ENCODE assay signal across 8 cellular contexts in genomic region chr1:183842817-183843187, GRCh38. TPM values are rescaled to one million over a fixed set of nuclear protein-coding genes. Genes with fewer than 3 reads are reported as not detected.
DNase-seq lines count a peak whose midpoint lies in the region; ATAC-seq and TF ChIP-seq lines count a peak whose summit lies in the region.

No MANE protein-coding gene starts in this region.

- no peaks in the 10 kb centered on the region for H3K9me3 ChIP-seq in body of pancreas
- H3K9me3 ChIP-seq in stomach = no peaks in the 10 kb centered on the region
- no peaks in the 10 kb centered on the region for H3K9me3 ChIP-seq in WERI-Rb-1 (ENCODE audit: severe bottlenecking)

- H3K36me3 ChIP-seq in body of pancreas (replicated peaks in 1 of 2; ENCODE audit: insufficient read depth in 1 of 2, low read depth in 2 of 2) (no peaks in the 10 kb centered on the region), stomach (no peaks in the 10 kb centered on the region), WERI-Rb-1 (no peaks in the 10 kb centered on the region)

- ATAC-seq in HG03025 (IDR thresholded peaks at IDR 0.05; ENCODE audit: low FRiP score, unreplicated experiment) (peak; percentile 29), body of pancreas (no peak)

- H3K27me3 Mint-ChIP-seq in activated CD4-positive, alpha-beta T cell treated with anti-CD3 and anti-CD28 coated beads, Interleukin-2, amount 10 ng/mL, durations not matched to agents 24 days and 14 days = no peaks in the 10 kb centered on the region

- peak overlapping the region; percentile 65 for H3K4me3 Mint-ChIP-seq in activated CD4-positive, alpha-beta T cell treated with anti-CD3 and anti-CD28 coated beads, Interleukin-2, amount 10 ng/mL, durations not matched to agents 24 days and 14 days

- H3K27ac Mint-ChIP-seq in activated CD4-positive, alpha-beta T cell treated with anti-CD3 and anti-CD28 coated beads, Interleukin-2, amount 10 ng/mL, durations not matched to agents 24 days and 14 days = peak overlapping the region; percentile 93

- H3K9me3 Mint-ChIP-seq in activated CD4-positive, alpha-beta T cell treated with anti-CD3 and anti-CD28 coated beads, Interleukin-2, amount 10 ng/mL, durations not matched to agents 24 days and 14 days = peaks cover 10% of the 10 kb centered on the region

- H3K27me3 ChIP-seq in body of pancreas = no peaks in the 10 kb centered on the region
- no peaks in the 10 kb centered on the region for H3K27me3 ChIP-seq in stomach
- no peaks in the 10 kb centered on the region for H3K27me3 ChIP-seq in WERI-Rb-1 (ENCODE audit: insufficient read depth, low read depth, severe bottlenecking)

- no peak for TF ChIP-seq CTCF in body of pancreas (IDR thresholded peaks at IDR 0.05)
- TF ChIP-seq CTCF in stomach (IDR thresholded peaks at IDR 0.05) = no peak
- no peak for TF ChIP-seq CTCF in WERI-Rb-1 (IDR thresholded peaks at IDR 0.05; ENCODE audit: low read depth, low read length)
- TF ChIP-seq CTCF in foreskin fibroblast (IDR thresholded peaks at IDR 0.05; ENCODE audit: low read depth, low read length) = no peak

- H3K27ac ChIP-seq in body of pancreas (peak overlapping the region in 3 of 4 donors; percentile 39 to 77 (median 71)), stomach (peak overlapping the region in 4 of 5 donors; percentile 1 to 73 (median 66)), WERI-Rb-1 (no peak overlapping the region)

- H3K36me3 Mint-ChIP-seq in activated CD4-positive, alpha-beta T cell treated with anti-CD3 and anti-CD28 coated beads, Interleukin-2, amount 10 ng/mL, durations not matched to agents 24 days and 14 days (ENCODE audit: low read depth) = no peaks in the 10 kb centered on the region

- no peak for TF ChIP-seq POLR2A in body of pancreas (IDR thresholded peaks at IDR 0.05)
- TF ChIP-seq POLR2A in stomach (IDR thresholded peaks at IDR 0.05) = no peak

- TF ChIP-seq EP300 in stomach (IDR thresholded peaks at IDR 0.05) = no peak

- H3K4me1 ChIP-seq in body of pancreas (peaks cover 16% of the 10 kb centered on the region), stomach (peaks cover 0 to 35% (median 9%) of the 10 kb centered on the region in 4 donors)

- peaks cover 26% of the 10 kb centered on the region for H3K4me1 Mint-ChIP-seq in activated CD4-positive, alpha-beta T cell treated with anti-CD3 and anti-CD28 coated beads, Interleukin-2, amount 10 ng/mL, durations not matched to agents 24 days and 14 days

- WGBS in body of pancreas, 2 donors = 60 to 76% methylated on average over 1 of the region's 1 CpG
- WGBS in stomach, 5 donors = 58 to 85% (median 71%) methylated on average over 1 of the region's 1 CpG

- H3K4me3 ChIP-seq in body of pancreas (no peak overlapping the region), stomach (no peak overlapping the region), WERI-Rb-1 (ENCODE audit: low read depth, low read length) (no peak overlapping the region), foreskin fibroblast (ENCODE audit: low read depth in 1 of 2, low read length in 2 of 2) (peak overlapping the region in 1 of 2 donors; percentile 23)

- intact Hi-C loops in activated CD4-positive, alpha-beta T cell treated with anti-CD3 and anti-CD28 coated beads, Interleukin-2, amount 10 ng/mL, durations not matched to agents 24 days and 14 days (cut with micrococcal nuclease) = loop anchor here (1.0 to 5.0 kb wide), 5 partner anchors 36 to 318 kb away; partner anchors contain the start of gene RGL1
- intact Hi-C loops in body of pancreas (cut with DNase I) = no loop called here
- intact Hi-C loops in stomach (cut with DNase I; ENCODE audit: low total_unique reads) = no loop called here
- intact Hi-C loops in posterior vena cava (cut with DNase I) = no loop called here

- no peak for DNase-seq in activated CD4-positive, alpha-beta T cell treated with anti-CD3 and anti-CD28 coated beads, Interleukin-2, amount 10 ng/mL, durations not matched to agents 24 days and 14 days
- no peak for DNase-seq in activated CD4-positive, alpha-beta T cell treated with anti-CD3 and anti-CD28 coated beads, Interleukin-2, amount 50 U/mL, for 48 hours
- DNase-seq in body of pancreas = no peak
- DNase-seq in stomach = no peak
- no peak for DNase-seq in WERI-Rb-1
- no peak for DNase-seq in foreskin fibroblast
- DNase-seq in posterior vena cava (ENCODE audit: low spot score) = no peak

RNA-seq across cellular contexts. Expression of gene RGL1, which starts 37.9 kb away (rescaled TPM):
- 1.7 and 2.0 TPM in 2 replicates for total RNA-seq in activated CD4-positive, alpha-beta T cell treated with anti-CD3 and anti-CD28 coated beads, Interleukin-2, amount 10 ng/mL, durations not matched to agents 24 days and 14 days
- total RNA-seq in body of pancreas = 10 to 100 TPM in 1 of 2 donors, 1 to 10 TPM in 1; 9.9 to 16.2 TPM
- total RNA-seq in stomach = 10 to 100 TPM in 3 of 5 donors, 1 to 10 TPM in 1, under 1 TPM in 1; 0.58 to 22.2 (median 13.4) TPM
- polyA plus RNA-seq in stomach = 1 to 10 TPM; 2.0 to 8.7 (median 8.2) TPM
- total RNA-seq in posterior vena cava = 10 to 100 TPM; 26.3 to 34.0 TPM
